Comparison of ENCODE assay signal across 8 cellular contexts in genomic region chr3:52238193-52238760, GRCh38. TPM values are rescaled to one million over a fixed set of nuclear protein-coding genes. Genes with fewer than 3 reads are reported as not detected.
DNase-seq lines count a peak whose midpoint lies in the region; TF ChIP-seq lines count a peak whose summit lies in the region.

No MANE protein-coding gene starts in this region.

- H3K4me1 ChIP-seq in adipocyte (ENCODE audit: control insufficient read depth, insufficient read depth, low read length) = peaks cover 51% of the 10 kb centered on the region

- H3K27ac ChIP-seq in HL-60 (replicated peaks) (peak overlapping the region; percentile 95), temporal lobe (ENCODE audit: low read depth, low read length) (peak overlapping the region; percentile 92)

- H3K9me3 ChIP-seq in adipocyte (ENCODE audit: control insufficient read depth, low read length) = no peaks in the 10 kb centered on the region

- H3K9ac ChIP-seq in adipocyte (ENCODE audit: low read length) = peak overlapping the region; percentile 99

- H3K27me3 ChIP-seq in HL-60 (ENCODE audit: insufficient read depth, poor library complexity, severe bottlenecking) (no peaks in the 10 kb centered on the region), adipocyte (replicated peaks; ENCODE audit: control insufficient read depth, insufficient read depth, low read length) (no peaks in the 10 kb centered on the region)

- TF ChIP-seq CTCF in GM12865 (IDR thresholded peaks at IDR 0.05; ENCODE audit: insufficient read depth, low read depth, low read length, missing control alignments) = no peak
- no peak for TF ChIP-seq CTCF in HL-60 (IDR thresholded peaks at IDR 0.05; ENCODE audit: insufficient read depth, low read length)

- H3K36me3 ChIP-seq in adipocyte (ENCODE audit: control insufficient read depth, insufficient read depth, low read length, severe bottlenecking) = peaks cover 14% of the 10 kb centered on the region

- H3K4me3 ChIP-seq in GM12865 (ENCODE audit: low read depth, low read length) (peak overlapping the region; percentile 67), HL-60 (replicated peaks; ENCODE audit: insufficient read depth, low read length) (peak overlapping the region; percentile 91), adipocyte (ENCODE audit: low read length) (peak overlapping the region; percentile 87)

- no peak for DNase-seq in GM12865 (ENCODE audit: low read depth)
- no peak for DNase-seq in HL-60 (ENCODE audit: low read depth in 1 of 2, low spot score in 1 of 2)
- peak; percentile 30 for DNase-seq in adipocyte (ENCODE audit: low read depth)
- peak; percentile 42 for DNase-seq in kidney tubule cell (ENCODE audit: low spot score)
- DNase-seq in stimulated activated naive CD4-positive, alpha-beta T cell (lab: John Stamatoyannopoulos, UW) = no peak
- no peak for DNase-seq in NCI-H446 treated with DMSO at 0.1 percent for 48 hours (lab: John Stamatoyannopoulos, UW)
- no peak for DNase-seq in NOMO-1 treated with DMSO at 0.1 percent for 48 hours (lab: John Stamatoyannopoulos, UW; ENCODE audit: unreplicated experiment)

RNA-seq across cellular contexts. Expression of gene TWF2, which starts 0.7 kb away (rescaled TPM):
- 17.2 TPM for total RNA-seq in temporal lobe

RNA-seq across cellular contexts. Expression of gene PPM1M, which starts 7.3 kb away (rescaled TPM):
- 6.9 TPM for total RNA-seq in temporal lobe

RNA-seq across cellular contexts. Expression of gene TLR9, which starts 12.8 kb away (rescaled TPM):
- total RNA-seq in temporal lobe = not detected

RNA-seq across cellular contexts. Expression of gene WDR82, which starts 40.2 kb away (rescaled TPM):
- total RNA-seq in temporal lobe = 135 TPM

RNA-seq across cellular contexts. Expression of gene ALAS1, which starts 40.3 kb away (rescaled TPM):
- 29.0 TPM for total RNA-seq in temporal lobe

Comparison
In these comparisons a context has a peak if more than half of its experiments do, and no peak if none do; other contexts are left out.
1. DNase-seq: peak in adipocyte (single experiment) and kidney tubule cell (single experiment); none in GM12865 (single experiment), HL-60 (0 of 2), stimulated activated naive CD4-positive, alpha-beta T cell (0 of 6), NCI-H446 treated with DMSO at 0.1 percent for 48 hours (single experiment) and NOMO-1 treated with DMSO at 0.1 percent for 48 hours (single experiment).
2. Peak in every context shown above with its lines, with median percentiles within 50 percentile points of each other: H3K4me3 ChIP-seq.